12 cellular contexts compared by ENCODE assay signal in the genomic region with DNA sequence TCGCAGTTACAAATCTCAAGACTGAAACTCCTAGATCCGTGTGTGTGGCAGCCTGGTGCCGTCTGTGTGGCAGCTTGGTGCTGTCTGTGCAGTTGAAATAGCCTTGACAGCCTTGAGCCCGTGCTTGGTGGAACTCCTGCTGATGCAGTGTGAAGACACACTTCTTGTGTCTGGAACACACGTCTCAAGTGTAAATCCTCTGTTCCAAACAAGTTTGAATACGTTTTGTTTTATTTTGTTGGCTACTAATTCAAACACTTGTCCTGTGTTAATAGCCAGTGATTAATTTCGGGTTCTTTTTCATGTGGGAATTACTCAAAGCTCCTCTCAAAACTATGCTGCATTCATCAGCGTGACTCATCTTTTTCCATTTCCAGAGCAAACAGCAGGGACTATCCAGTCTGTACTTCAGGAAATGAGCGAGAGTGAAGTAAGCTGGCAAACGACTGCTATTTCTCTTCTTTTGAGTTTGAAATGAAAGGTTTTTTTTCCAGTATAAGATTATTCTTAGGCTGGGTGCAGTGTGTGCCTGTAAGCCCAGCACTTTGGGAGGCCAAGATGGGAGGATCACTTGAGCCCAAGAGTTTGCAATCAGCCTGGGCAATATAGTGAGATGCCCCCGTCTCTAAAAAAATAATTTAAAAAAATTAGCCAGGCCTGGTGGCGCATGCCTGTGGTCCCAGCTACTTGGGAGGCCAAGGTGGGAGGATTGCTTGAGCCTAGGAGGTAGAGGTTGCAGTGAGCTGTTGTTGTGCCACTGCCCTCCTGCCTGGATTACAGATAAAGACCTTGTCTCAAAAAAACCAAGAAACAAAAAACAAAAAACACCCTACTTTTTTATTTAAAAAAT.
DNase-seq lines count a peak whose midpoint lies in the region; ATAC-seq, FAIRE-seq and TF ChIP-seq lines count a peak whose summit lies in the region.
"Had no signal": no experiment of that assay in that cellular context is flagged by ENCODE, and none has a peak within 500 bp of the region (broad histone marks: within the 10 kb centered on the region; RNA-seq: fewer than 3 reads in every experiment).

No MANE protein-coding gene starts in this region.

- H3K4me3 ChIP-seq in adrenal gland (no peak overlapping the region), keratinocyte (ENCODE audit: control insufficient read depth in 2 of 3, extremely low read depth in 1 of 3, insufficient read depth in 2 of 3, low read depth in 1 of 3, low read length in 3 of 3) (no peak overlapping the region), OCI-LY7 (ENCODE audit: low read depth, low read length, poor library complexity, severe bottlenecking) (no peak overlapping the region)

- TF ChIP-seq CTCF in adrenal gland (IDR thresholded peaks at IDR 0.05) = no peak
- TF ChIP-seq CTCF in keratinocyte (optimal IDR thresholded peaks at IDR 0.05 in 1 of 3, IDR thresholded peaks at IDR 0.05 in 1 of 3, conservative IDR thresholded peaks at IDR 0.05 in 1 of 3; ENCODE audit: extremely low read depth in 1 of 3, insufficient read depth in 2 of 3, low read length in 3 of 3) = no peak
- no peak for TF ChIP-seq CTCF in OCI-LY7 (conservative IDR thresholded peaks at IDR 0.05; ENCODE audit: low read length)

- H3K9me3 ChIP-seq in adrenal gland (replicated peaks in 1 of 3) = no peaks in the 10 kb centered on the region
- no peaks in the 10 kb centered on the region for H3K9me3 ChIP-seq in keratinocyte (ENCODE audit: control insufficient read depth, low read depth, low read length)
- H3K9me3 ChIP-seq in OCI-LY7 (ENCODE audit: low read length) = no peaks in the 10 kb centered on the region

- peak overlapping the region in 1 of 2 donors; percentile 13 for H3K27ac Mint-ChIP-seq in stimulated activated naive CD8-positive, alpha-beta T cell treated with anti-CD3 and anti-CD28 coated beads, Interleukin-15, amount 100 ng/mL, for 72 hours
- H3K27ac Mint-ChIP-seq: stimulated activated naive B cell treated with anti-CD40 and anti-IgM and Interleukin-4, amounts not matched to agents 10 μg/mL and 1 μg/mL and 100 μg/mL, for 72 hours had no signal

- H3K9ac ChIP-seq in keratinocyte (ENCODE audit: control insufficient read depth, extremely low read depth, insufficient read depth, low read length) = peak overlapping the region; percentile 62

- no peaks in the 10 kb centered on the region for H3K27me3 Mint-ChIP-seq in stimulated activated naive CD8-positive, alpha-beta T cell treated with anti-CD3 and anti-CD28 coated beads, Interleukin-15, amount 100 ng/mL, for 72 hours

- intact Hi-C loops in adrenal gland (cut with DNase I) = no loop called here
- intact Hi-C loops in OCI-LY7 (cut with micrococcal nuclease; ENCODE audit: unreplicated experiment) = no loop called here

- no TSS peak for BruUV-seq in OCI-LY7 (replicated peaks; lab: Mats Ljungman, UMichigan)

- peak; percentile 79 for ATAC-seq in stimulated activated naive CD8-positive, alpha-beta T cell treated with anti-CD3 and anti-CD28 coated beads, Interleukin-15, Interleukin-2, amounts not matched to agents 100 U/mL and 50 U/mL, for 24 hours
- ATAC-seq in stimulated activated naive CD8-positive, alpha-beta T cell treated with anti-CD3 and anti-CD28 coated beads, Interleukin-15, amount 100 ng/mL, for 72 hours = no peak
- ATAC-seq in GM19023 (IDR thresholded peaks at IDR 0.05; ENCODE audit: unreplicated experiment) = no peak
- ATAC-seq: stimulated activated naive B cell treated with anti-CD40 and anti-IgM and Interleukin-4, amounts not matched to agents 10 μg/mL and 1 μg/mL and 100 μg/mL, for 72 hours had no signal

- CTCF ChIA-PET in OCI-LY7 (lab: Charles Lee; ENCODE audit: unreplicated experiment) = no interaction called here

- peak; percentile 99 for FAIRE-seq in keratinocyte (lab: Jason Lieb, UNC)

- TF ChIP-seq POLR2A in adrenal gland (IDR thresholded peaks at IDR 0.05) = no peak

- POLR2A ChIA-PET in OCI-LY7 (lab: Charles Lee) = no interaction called here

- peaks cover 0 to 14% of the 10 kb centered on the region in 2 donors for H3K4me1 ChIP-seq in adrenal gland (replicated peaks in 1 of 2)
- peaks cover 28% of the 10 kb centered on the region for H3K4me1 ChIP-seq in keratinocyte (ENCODE audit: control insufficient read depth, extremely low read depth, insufficient read depth, low read length)
- no peaks in the 10 kb centered on the region for H3K4me1 ChIP-seq in OCI-LY7 (ENCODE audit: insufficient read depth, low read length, poor library complexity, severe bottlenecking)

- H3K4me2 ChIP-seq in keratinocyte (ENCODE audit: control insufficient read depth, extremely low read depth, insufficient read depth, low read depth, low read length) = peak overlapping the region; percentile 40
- no peak overlapping the region for H3K4me2 ChIP-seq in OCI-LY7 (ENCODE audit: low read length)

- no peaks in the 10 kb centered on the region for H3K36me3 ChIP-seq in adrenal gland (replicated peaks in 1 of 2)
- no peaks in the 10 kb centered on the region for H3K36me3 ChIP-seq in keratinocyte (ENCODE audit: control insufficient read depth in 2 of 2, extremely low read depth in 1 of 2, insufficient read depth in 2 of 2, low read length in 2 of 2)
- H3K36me3 ChIP-seq in OCI-LY7 (ENCODE audit: insufficient read depth, low read length) = no peaks in the 10 kb centered on the region

- H3K27ac ChIP-seq in adrenal gland (peak overlapping the region in 3 of 5 donors; percentile 48 to 84 (median 74)), keratinocyte (ENCODE audit: control insufficient read depth, insufficient read depth, low read length) (peak overlapping the region; percentile 80), OCI-LY7 (ENCODE audit: low read depth, low read length, poor library complexity, severe bottlenecking) (no peak overlapping the region)

- DNase-seq in stimulated activated naive CD8-positive, alpha-beta T cell treated with anti-CD3 and anti-CD28 coated beads, Interleukin-15, Interleukin-2, amounts not matched to agents 100 U/mL and 50 U/mL, for 24 hours = no peak
- DNase-seq in stimulated activated naive CD8-positive, alpha-beta T cell treated with anti-CD3 and anti-CD28 coated beads, Interleukin-15, amount 100 ng/mL, for 72 hours = no peak
- DNase-seq in adrenal gland (peak; percentile 34 to 78 (median 68)), keratinocyte (ENCODE audit: low read depth, low spot score) (peak; percentile 86), OCI-LY7 (ENCODE audit: low spot score) (no peak), ureter (ENCODE audit: low spot score) (no peak)
- no peak for DNase-seq in activated effector memory CD4-positive, alpha-beta T cell treated with Interleukin-2 at 50 U/mL for 16 hours
- DNase-seq: activated gamma-delta T cell; GDM1; NCI-H82; stimulated activated naive B cell treated with anti-CD40 and anti-IgM and Interleukin-4, amounts not matched to agents 10 μg/mL and 1 μg/mL and 100 μg/mL, for 72 hours had no signal

- H3K27me3 ChIP-seq in adrenal gland (no peaks in the 10 kb centered on the region), keratinocyte (ENCODE audit: control insufficient read depth, extremely low read depth, insufficient read depth, low read length) (no peaks in the 10 kb centered on the region)

- 30 to 49% (median 38%) methylated on average over 12 of the region's 12 CpGs for WGBS in adrenal gland, 4 donors

- H3K79me2 ChIP-seq in keratinocyte (ENCODE audit: control insufficient read depth, insufficient read depth, low read length) = no peaks in the 10 kb centered on the region
- H3K79me2 ChIP-seq in OCI-LY7 (ENCODE audit: insufficient read depth, low read depth, low read length) = no peaks in the 10 kb centered on the region

- H3K9me2 ChIP-seq in OCI-LY7 (ENCODE audit: insufficient read depth, low read length) = no peaks in the 10 kb centered on the region

- no peaks in the 10 kb centered on the region for H4K20me1 ChIP-seq in keratinocyte (ENCODE audit: control insufficient read depth, extremely low read depth, insufficient read depth, low read length)
- no peaks in the 10 kb centered on the region for H4K20me1 ChIP-seq in OCI-LY7 (ENCODE audit: insufficient read depth, low read length)

- no peaks in the 10 kb centered on the region for H3K4me1 Mint-ChIP-seq in stimulated activated naive CD8-positive, alpha-beta T cell treated with anti-CD3 and anti-CD28 coated beads, Interleukin-15, amount 100 ng/mL, for 72 hours
- H3K4me1 Mint-ChIP-seq: stimulated activated naive B cell treated with anti-CD40 and anti-IgM and Interleukin-4, amounts not matched to agents 10 μg/mL and 1 μg/mL and 100 μg/mL, for 72 hours had no signal

- H3K9me1 ChIP-seq in keratinocyte (ENCODE audit: control insufficient read depth, extremely low read depth, insufficient read depth, low read length) = no peaks in the 10 kb centered on the region

- H3K9me3 Mint-ChIP-seq in stimulated activated naive CD8-positive, alpha-beta T cell treated with anti-CD3 and anti-CD28 coated beads, Interleukin-15, amount 100 ng/mL, for 72 hours = peaks cover 14 to 25% of the 10 kb centered on the region in 2 donors
- H3K9me3 Mint-ChIP-seq: stimulated activated naive B cell treated with anti-CD40 and anti-IgM and Interleukin-4, amounts not matched to agents 10 μg/mL and 1 μg/mL and 100 μg/mL, for 72 hours had no signal

- H2AFZ ChIP-seq in keratinocyte (ENCODE audit: control insufficient read depth, low read length) = no peak overlapping the region
- H2AFZ ChIP-seq in OCI-LY7 (ENCODE audit: low read length) = no peak overlapping the region

- dilution Hi-C loops in keratinocyte (cut with MboI; ENCODE audit: extremely low pct_ligation_motif_present, low sequenced_read_pairs) = no loop called here

- no peak overlapping the region for H3K4me3 Mint-ChIP-seq in stimulated activated naive CD8-positive, alpha-beta T cell treated with anti-CD3 and anti-CD28 coated beads, Interleukin-15, amount 100 ng/mL, for 72 hours
- H3K4me3 Mint-ChIP-seq: stimulated activated naive B cell treated with anti-CD40 and anti-IgM and Interleukin-4, amounts not matched to agents 10 μg/mL and 1 μg/mL and 100 μg/mL, for 72 hours had no signal

Comparison
In these comparisons a context has a peak if more than half of its experiments do, and no peak if none do; other contexts are left out.
1. DNase-seq: peak in adrenal gland (7 of 7) and keratinocyte (single experiment); none in stimulated activated naive CD8-positive, alpha-beta T cell treated with anti-CD3 and anti-CD28 coated beads, Interleukin-15, Interleukin-2, amounts not matched to agents 100 U/mL and 50 U/mL, for 24 hours (single experiment), stimulated activated naive CD8-positive, alpha-beta T cell treated with anti-CD3 and anti-CD28 coated beads, Interleukin-15, amount 100 ng/mL, for 72 hours (0 of 2), OCI-LY7 (single experiment), activated effector memory CD4-positive, alpha-beta T cell treated with Interleukin-2 at 50 U/mL for 16 hours (single experiment) and ureter (single experiment).